Comparison of ENCODE assay signal across 13 cellular contexts in genomic region chr2:170814551-170815245, GRCh38. TPM values are rescaled to one million over a fixed set of nuclear protein-coding genes. Genes with fewer than 3 reads are reported as not detected.
DNase-seq lines count a peak whose midpoint lies in the region; ATAC-seq and TF ChIP-seq lines count a peak whose summit lies in the region.
"Had no signal": no experiment of that assay in that cellular context is flagged by ENCODE, and none has a peak within 500 bp of the region (broad histone marks: within the 10 kb centered on the region; RNA-seq: fewer than 3 reads in every experiment).

No MANE protein-coding gene starts in this region.

- CTCF ChIA-PET in CD4-positive, alpha-beta T cell (lab: Charles Lee) = interaction anchor here (0.8 to 2.5 kb wide), 4 partner anchors 328 to 453 kb away, joined by 3 to 8 read pairs (median 3); no protein-coding TSS in a partner anchor

- H3K4me1 Mint-ChIP-seq in CD4-positive, alpha-beta T cell (ENCODE audit: low read depth) = peaks cover 45% of the 10 kb centered on the region

- H3K36me3 ChIP-seq in iPS-18a (ENCODE audit: control insufficient read depth, low read depth, low read length) = no peaks in the 10 kb centered on the region
- no peaks in the 10 kb centered on the region for H3K36me3 ChIP-seq in sigmoid colon

- no peak overlapping the region for H3K27ac Mint-ChIP-seq in CD4-positive, alpha-beta T cell
- H3K27ac Mint-ChIP-seq: mesothelial cell of epicardium had no signal

- no peaks in the 10 kb centered on the region for H3K9me3 Mint-ChIP-seq in CD4-positive, alpha-beta T cell
- H3K9me3 Mint-ChIP-seq: mesothelial cell of epicardium had no signal

- POLR2A ChIA-PET in CD4-positive, alpha-beta T cell (lab: Charles Lee) = interaction anchor here (1.0 kb wide), 1 partner anchor 453 kb away, joined by 3 read pairs; no protein-coding TSS in a partner anchor

- ATAC-seq in CD4-positive, alpha-beta T cell (ENCODE audit: poor library complexity) = no peak
- ATAC-seq in GM19455 (IDR thresholded peaks at IDR 0.05; ENCODE audit: unreplicated experiment) = no peak

- H3K9me3 ChIP-seq in CD4-positive, alpha-beta T cell (ENCODE audit: control insufficient read depth, low read length) = no peaks in the 10 kb centered on the region
- no peaks in the 10 kb centered on the region for H3K9me3 ChIP-seq in iPS-18a (ENCODE audit: control insufficient read depth, low read depth, low read length)
- H3K9me3 ChIP-seq in sigmoid colon = no peaks in the 10 kb centered on the region

- no peak for DNase-seq in CD4-positive, alpha-beta T cell
- DNase-seq in DMS79 treated with DMSO at 0.1 percent for 48 hours (lab: John Stamatoyannopoulos, UW) = peak; percentile 75
- DNase-seq in NCI-H510A (lab: John Stamatoyannopoulos, UW) = peak; percentile 90
- no peak for DNase-seq in sigmoid colon
- DNase-seq in amniotic stem cell (lab: John Stamatoyannopoulos, UW) = no peak
- DNase-seq in NCI-H1436 treated with DMSO at 0.1 percent for 48 hours (lab: John Stamatoyannopoulos, UW) = no peak
- DNase-seq: activated effector memory CD4-positive, alpha-beta T cell treated with anti-CD3 and anti-CD28 coated beads, Interleukin-2, amount 50 U/mL, for 16 hours; stimulated activated CD4-positive, alpha-beta T cell treated with anti-CD3 and anti-CD28 coated beads, Interleukin-4, amount 100 ng/mL, for 4 hours had no signal

- no peak overlapping the region for H3K9ac ChIP-seq in iPS-18a (ENCODE audit: low read length)

- intact Hi-C loops in CD4-positive, alpha-beta T cell (cut with DNase I, micrococcal nuclease) = loop anchor here (1.0 to 10.0 kb wide), 10 partner anchors 77 to 580 kb away; no protein-coding TSS in a partner anchor
- intact Hi-C loops in sigmoid colon (cut with DNase I) = loop anchor here (2.0 to 5.0 kb wide), 6 partner anchors 97 to 577 kb away; partner anchors contain the start of gene SP5

- peaks cover 85% of the 10 kb centered on the region for H3K27me3 Mint-ChIP-seq in CD4-positive, alpha-beta T cell

- peaks cover 67% of the 10 kb centered on the region for H3K27me3 ChIP-seq in CD4-positive, alpha-beta T cell (ENCODE audit: control insufficient read depth, insufficient read depth, low read length)
- H3K27me3 ChIP-seq in iPS-18a (ENCODE audit: control insufficient read depth, insufficient read depth, low read length) = peaks cover 71% of the 10 kb centered on the region
- H3K27me3 ChIP-seq in sigmoid colon = peaks cover 65 to 69% (median 68%) of the 10 kb centered on the region in 3 donors

- H3K36me3 Mint-ChIP-seq in CD4-positive, alpha-beta T cell (ENCODE audit: low read depth) = no peaks in the 10 kb centered on the region
- H3K36me3 Mint-ChIP-seq: mesothelial cell of epicardium had no signal

- no peak for TF ChIP-seq CTCF in CD4-positive, alpha-beta T cell (IDR thresholded peaks at IDR 0.05)
- TF ChIP-seq CTCF in sigmoid colon (IDR thresholded peaks at IDR 0.05) = no peak

- H3K4me1 ChIP-seq in iPS-18a (ENCODE audit: control insufficient read depth, low read depth, low read length) (peaks cover 50% of the 10 kb centered on the region), sigmoid colon (peaks cover 0 to 49% (median 44%) of the 10 kb centered on the region in 4 donors)

- H3K4me3 ChIP-seq in iPS-18a (ENCODE audit: low read length) = peak overlapping the region; percentile 73
- H3K4me3 ChIP-seq in sigmoid colon = no peak overlapping the region
- H3K4me3 ChIP-seq: hepatocyte had no signal

- H3K4me3 Mint-ChIP-seq in CD4-positive, alpha-beta T cell = peak overlapping the region; percentile 49

- no peak for TF ChIP-seq EP300 in sigmoid colon (IDR thresholded peaks at IDR 0.05)

- no peak overlapping the region for H3K27ac ChIP-seq in CD4-positive, alpha-beta T cell (ENCODE audit: low read depth, low read length)
- H3K27ac ChIP-seq in iPS-18a (ENCODE audit: low read length) (no peak overlapping the region), sigmoid colon (no peak overlapping the region)
- H3K27ac ChIP-seq: C4-2B, hepatocyte had no signal

- 13 to 20% methylated on average over 30 of the region's 30 CpGs for WGBS in sigmoid colon, 2 donors

- TF ChIP-seq POLR2A in sigmoid colon (IDR thresholded peaks at IDR 0.05) = no peak

RNA-seq across cellular contexts. Expression of gene GAD1, which starts 2.0 kb away (rescaled TPM):
- not detected for total RNA-seq in CD4-positive, alpha-beta T cell
- total RNA-seq in sigmoid colon = under 1 TPM in 1 of 4 donors, not detected in 3; 0.41 TPM
- under 1 TPM in 1 of 3 donors, not detected in 2; 0.13 TPM for polyA plus RNA-seq in sigmoid colon

RNA-seq across cellular contexts. Expression of gene ERICH2, which starts 44.5 kb away (rescaled TPM):
- total RNA-seq in CD4-positive, alpha-beta T cell = not detected
- total RNA-seq in sigmoid colon = not detected
- polyA plus RNA-seq in sigmoid colon = not detected
- total RNA-seq: hepatocyte had no signal

Comparison
In these comparisons a context has a peak if more than half of its experiments do, and no peak if none do; other contexts are left out.
1. DNase-seq: peak in DMS79 treated with DMSO at 0.1 percent for 48 hours (single experiment) and NCI-H510A (single experiment); none in CD4-positive, alpha-beta T cell (0 of 10), sigmoid colon (single experiment), amniotic stem cell (single experiment) and NCI-H1436 treated with DMSO at 0.1 percent for 48 hours (single experiment).